Comparison of ENCODE assay signal across 8 cellular contexts in the genomic region with DNA sequence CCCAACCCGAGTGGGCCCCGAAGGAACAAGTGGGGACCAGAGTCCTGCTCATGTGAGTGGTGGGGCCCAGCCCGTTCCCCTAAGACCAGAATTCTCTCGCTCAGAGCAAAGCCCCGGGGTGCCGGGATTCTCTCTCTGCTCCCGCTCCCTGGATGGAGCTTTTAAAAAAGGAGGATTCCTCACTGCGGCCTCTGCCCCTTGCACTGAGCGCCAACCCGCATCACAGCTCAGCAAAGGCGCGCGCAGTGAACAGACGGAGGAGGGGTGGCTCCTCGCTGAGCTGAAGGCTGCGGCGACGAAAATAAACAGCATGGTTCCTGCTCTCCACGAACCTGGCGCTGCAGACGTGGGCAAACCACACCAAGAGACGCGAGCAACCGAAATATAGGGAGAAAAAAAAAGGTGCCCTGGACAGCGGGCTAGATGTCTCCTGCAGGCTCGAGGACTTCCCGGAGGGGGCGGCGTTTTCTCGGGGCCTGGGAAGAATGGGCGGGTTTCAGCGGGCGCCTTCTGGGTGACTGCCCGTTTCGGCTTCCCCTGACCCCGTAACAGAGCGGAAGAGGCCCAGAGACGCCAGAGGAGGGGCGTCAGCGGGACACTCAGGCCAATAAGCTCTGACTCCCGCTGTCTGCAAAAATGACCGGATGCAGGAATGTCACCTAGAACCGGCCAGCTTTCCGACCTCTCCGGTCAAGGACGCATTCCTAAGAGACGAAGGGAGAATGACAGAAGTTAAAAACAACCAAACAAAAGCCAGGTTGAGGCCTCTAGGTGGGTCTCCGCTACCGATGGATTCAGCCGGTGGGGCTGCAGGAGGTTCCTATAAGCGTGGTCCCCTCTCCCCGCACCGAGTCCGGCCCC. TPM values are rescaled to one million over a fixed set of nuclear protein-coding genes. Genes with fewer than 3 reads are reported as not detected.
DNase-seq lines count a peak whose midpoint lies in the region; ATAC-seq, FAIRE-seq and TF ChIP-seq lines count a peak whose summit lies in the region.

No MANE protein-coding gene starts in this region.

- H3K9ac ChIP-seq in astrocyte (ENCODE audit: low read length): peak overlapping the region; percentile 55
- no peak overlapping the region for H3K9ac ChIP-seq in PC-3 (ENCODE audit: low read length)

- H3K36me3 ChIP-seq in astrocyte (ENCODE audit: insufficient read depth, low read length) (no peaks in the 10 kb centered on the region), heart right ventricle (peaks cover 0 to 18% (median 14%) of the 10 kb centered on the region in 9 donors), pancreas (peaks cover 0 to 7% (median 4%) of the 10 kb centered on the region in 3 donors), PC-3 (ENCODE audit: low read depth, low read length) (peaks cover 2% of the 10 kb centered on the region; the same call in 1 of the 2 replicates)

- H3K27me3 ChIP-seq in astrocyte (ENCODE audit: insufficient read depth, low read length) (peaks cover 2% of the 10 kb centered on the region), heart right ventricle (no peaks in the 10 kb centered on the region), pancreas (no peaks in the 10 kb centered on the region), PC-3 (ENCODE audit: low read length) (no peaks in the 10 kb centered on the region)

- POLR2A ChIA-PET in PC-3 (lab: Charles Lee; ENCODE audit: unreplicated experiment): no interaction called here

- WGBS in heart right ventricle, 2 donors: 18 to 24% methylated on average over 54 of the region's 54 CpGs
- 11 to 15% methylated on average over 52 to 54 of the region's 54 CpGs for WGBS in pancreas, 2 donors

- H3K79me2 ChIP-seq in astrocyte (ENCODE audit: insufficient read depth, low read length): no peaks in the 10 kb centered on the region
- peaks cover 12% of the 10 kb centered on the region for H3K79me2 ChIP-seq in PC-3 (ENCODE audit: low read length)

- H2AFZ ChIP-seq in astrocyte (ENCODE audit: low read depth, low read length) (peak overlapping the region; percentile 87), PC-3 (ENCODE audit: low read length) (no peak overlapping the region)

- TF ChIP-seq CTCF in astrocyte (IDR thresholded peaks at IDR 0.05; ENCODE audit: insufficient read depth, low read depth, low read length) (no peak), heart right ventricle (IDR thresholded peaks at IDR 0.05) (peak in 6 of 9 donors; percentile 7 to 39 (median 13)), pancreas (IDR thresholded peaks at IDR 0.05) (no peak), PC-3 (conservative IDR thresholded peaks at IDR 0.05; ENCODE audit: low read depth, low read length) (no peak)

- CTCF ChIA-PET in PC-3 (lab: Charles Lee): interaction anchor here (0.9 kb wide), 1 partner anchor 58 kb away, joined by 3 read pairs; no protein-coding TSS in a partner anchor

- H3K4me3 Mint-ChIP-seq in astrocyte (ENCODE audit: unreplicated experiment): peak overlapping the region; percentile 83

- peak overlapping the region; percentile 98 for H3K27ac Mint-ChIP-seq in astrocyte (ENCODE audit: unreplicated experiment)

- DNase-seq in EH (ENCODE audit: low read depth): peak; percentile 88
- DNase-seq in NCI-H748 treated with DMSO at 0.1 percent for 48 hours (lab: John Stamatoyannopoulos, UW): peak; percentile 60
- DNase-seq in astrocyte (ENCODE audit: low read depth): peak; percentile 35
- peak; percentile 88 to 92 for DNase-seq in heart right ventricle
- DNase-seq in pancreas: peak; percentile 80 to 89 (median 83)
- no peak for DNase-seq in PC-3
- no peak for DNase-seq in amniotic stem cell (lab: John Stamatoyannopoulos, UW)

- no TSS peak for BruUV-seq in PC-3 (replicated peaks; lab: Mats Ljungman, UMichigan)

- peaks cover 18% of the 10 kb centered on the region for H3K27me3 Mint-ChIP-seq in astrocyte (ENCODE audit: low read depth, unreplicated experiment)

- H3K9me3 Mint-ChIP-seq in astrocyte (ENCODE audit: unreplicated experiment): peaks cover 2% of the 10 kb centered on the region

- peaks cover 8% of the 10 kb centered on the region for H3K36me3 Mint-ChIP-seq in astrocyte (ENCODE audit: low read depth, unreplicated experiment)

- H3K27ac ChIP-seq in astrocyte (ENCODE audit: low read depth, low read length): no peak overlapping the region
- H3K27ac ChIP-seq in heart right ventricle: peak overlapping the region; percentile 85 to 100 (median 95)
- peak overlapping the region; percentile 92 to 97 (median 94) for H3K27ac ChIP-seq in pancreas
- H3K27ac ChIP-seq in PC-3 (ENCODE audit: low read length): no peak overlapping the region

- H3K4me1 ChIP-seq in astrocyte (ENCODE audit: insufficient read depth, low read length) (peaks cover 7% of the 10 kb centered on the region), heart right ventricle (peaks cover 6 to 81% (median 70%) of the 10 kb centered on the region in 9 donors), pancreas (peaks cover 42 to 51% (median 44%) of the 10 kb centered on the region in 3 donors), PC-3 (ENCODE audit: insufficient read depth, low read length) (peaks cover 5% of the 10 kb centered on the region)

- H3K9me3 ChIP-seq in astrocyte (ENCODE audit: insufficient read depth, low read depth, low read length) (no peaks in the 10 kb centered on the region), heart right ventricle (no peaks in the 10 kb centered on the region), pancreas (no peaks in the 10 kb centered on the region), PC-3 (ENCODE audit: low read length) (no peaks in the 10 kb centered on the region)

- peak; percentile 50 to 70 (median 62) for ATAC-seq in heart right ventricle
- peak; percentile 2 to 22 (median 12) for ATAC-seq in pancreas
- ATAC-seq in PC-3: no peak
- ATAC-seq in GM18498 (IDR thresholded peaks at IDR 0.05; ENCODE audit: unreplicated experiment): no peak

- peaks cover 2% of the 10 kb centered on the region for H3K4me1 Mint-ChIP-seq in astrocyte (ENCODE audit: low read depth, unreplicated experiment)

- intact Hi-C loops in heart right ventricle (cut with DNase I) (loop anchor here in 1 of 10 donors (10.0 kb wide), 1 partner anchor 228 kb away; no protein-coding TSS in a partner anchor), pancreas (cut with DNase I) (no loop called here), PC-3 (cut with micrococcal nuclease) (no loop called here)

- peak overlapping the region; percentile 51 for H3K4me3 ChIP-seq in astrocyte (ENCODE audit: insufficient read depth, low read depth, low read length)
- peak overlapping the region in 9 of 10 donors; percentile 24 to 71 (median 52) for H3K4me3 ChIP-seq in heart right ventricle
- peak overlapping the region; percentile 7 to 42 (median 28) for H3K4me3 ChIP-seq in pancreas
- no peak overlapping the region for H3K4me3 ChIP-seq in PC-3 (ENCODE audit: low read length)

- H4K20me1 ChIP-seq in astrocyte (ENCODE audit: insufficient read depth, low read length) (no peaks in the 10 kb centered on the region), PC-3 (ENCODE audit: low read length) (no peaks in the 10 kb centered on the region)

- H3F3A ChIP-seq in PC-3 (ENCODE audit: low read length, unreplicated experiment): no peaks in the 10 kb centered on the region

- FAIRE-seq in astrocyte (lab: Jason Lieb, UNC) (no peak), pancreas (lab: Jason Lieb, UNC) (no peak)

- H3K4me2 ChIP-seq in astrocyte (ENCODE audit: low read length) (peak overlapping the region; percentile 92), PC-3 (ENCODE audit: low read length) (no peak overlapping the region)

- no peaks in the 10 kb centered on the region for H3K9me2 ChIP-seq in PC-3 (replicated peaks; ENCODE audit: low read length)

RNA-seq across cellular contexts. Expression of a gene that starts 0.8 kb away (rescaled TPM):
- total RNA-seq in astrocyte: 9.6 and 9.8 TPM in 2 replicates
- 10 to 100 TPM; 13.3 to 33.7 (median 20.0) TPM for total RNA-seq in heart right ventricle
- 1 to 10 TPM; 6.1 to 7.2 TPM for polyA plus RNA-seq in heart right ventricle
- 10 to 100 TPM; 17.3 to 41.2 (median 27.0) TPM for total RNA-seq in pancreas
- polyA plus RNA-seq in pancreas: 10 to 100 TPM in 1 of 2 donors, 1 to 10 TPM in 1; 6.4 to 16.4 TPM
- 13.4 and 14.0 TPM in 2 replicates for total RNA-seq in PC-3 (2014; rRNA removed)

RNA-seq across cellular contexts. Expression of a gene that starts 37.7 kb away (rescaled TPM):
- total RNA-seq in astrocyte: 3.7 and 4.8 TPM in 2 replicates
- 1 to 10 TPM in 9 of 10 donors, under 1 TPM in 1; 0.77 to 7.2 (median 4.2) TPM for total RNA-seq in heart right ventricle
- polyA plus RNA-seq in heart right ventricle: 1 to 10 TPM in 1 of 2 donors, under 1 TPM in 1; 0.38 to 1.2 TPM
- 10 to 100 TPM; 19.4 to 27.9 (median 21.7) TPM for total RNA-seq in pancreas
- 10 to 100 TPM; 18.9 to 51.3 TPM for polyA plus RNA-seq in pancreas
- 0.12 and 0.15 TPM in 2 replicates for total RNA-seq in PC-3 (2014; rRNA removed)

Comparison
In these comparisons a context has a peak if more than half of its experiments do, and no peak if none do; other contexts are left out.
1. DNase-seq: peak in EH (single experiment), NCI-H748 treated with DMSO at 0.1 percent for 48 hours (single experiment), astrocyte (single experiment), heart right ventricle (2 of 2) and pancreas (6 of 6); none in PC-3 (single experiment) and amniotic stem cell (single experiment).
2. H3K27ac ChIP-seq: peak in heart right ventricle (10 of 10) and pancreas (4 of 4); none in astrocyte (single experiment) and PC-3 (single experiment).
3. CTCF ChIP-seq: peak in heart right ventricle (6 of 9); none in astrocyte (single experiment), pancreas (0 of 4) and PC-3 (single experiment).
4. ATAC-seq: peak in heart right ventricle (8 of 8) and pancreas (4 of 4); none in PC-3 (single experiment) and GM18498 (single experiment).